ENCODE assay signal across 14 cellular contexts in genomic region chr3:52254608-52255007, GRCh38. TPM values are rescaled to one million over a fixed set of nuclear protein-coding genes. Genes with fewer than 3 reads are reported as not detected.
A peak's percentile ranks its signal among the peaks of the same experiment; 100 is the strongest.
DNase-seq lines count a peak whose midpoint lies in the region; ATAC-seq and TF ChIP-seq lines count a peak whose summit lies in the region.
"Had no signal": no experiment of that assay in that cellular context is flagged by ENCODE, and none has a peak within 500 bp of the region (broad histone marks: within the 10 kb centered on the region; RNA-seq: fewer than 3 reads in every experiment).

No MANE protein-coding gene starts in this region.

- no peak overlapping the region for H3K4me3 ChIP-seq in BLaER1 treated with 17β-estradiol and CSF1 and Interleukin-3, amounts not matched to agents 10 nM and 100 nM
- H3K4me3 ChIP-seq in right lobe of liver (no peak overlapping the region), testis (no peak overlapping the region)
- H3K4me3 ChIP-seq: colonic mucosa had no signal

- ATAC-seq in right lobe of liver (no peak), GM18858 (IDR thresholded peaks at IDR 0.05; ENCODE audit: unreplicated experiment) (no peak)
- ATAC-seq: left ventricle myocardium superior had no signal

- peak overlapping the region; percentile 70 to 95 (median 85) for H3K4me2 ChIP-seq in BLaER1 treated with 17β-estradiol and CSF1 and Interleukin-3, amounts not matched to agents 10 nM and 100 nM

- no peak overlapping the region for H3K4me3 Mint-ChIP-seq in chondrocyte (ENCODE audit: unreplicated experiment)

- no peak for TF ChIP-seq POLR2A in right lobe of liver (IDR thresholded peaks at IDR 0.05)
- TF ChIP-seq POLR2A in testis (IDR thresholded peaks at IDR 0.05) = no peak

- no peak overlapping the region for H3K27ac Mint-ChIP-seq in chondrocyte (ENCODE audit: unreplicated experiment)

- no peaks in the 10 kb centered on the region for H3K4me1 Mint-ChIP-seq in chondrocyte (ENCODE audit: low read depth)

- H4K20me1 ChIP-seq in BLaER1 treated with 17β-estradiol and CSF1 and Interleukin-3, amounts not matched to agents 10 nM and 100 nM = peaks cover 25 to 72% (median 55%) of the 10 kb centered on the region in 11 experiments; a peak in 21 of 22 replicates

- H3K36me3 Mint-ChIP-seq in chondrocyte (ENCODE audit: low read depth) = peaks cover 35% of the 10 kb centered on the region

- peak overlapping the region in 3 of 11 experiments; percentile 67 to 78 (median 68); a peak in 2 of 22 replicates for H3K9ac ChIP-seq in BLaER1 treated with 17β-estradiol and CSF1 and Interleukin-3, amounts not matched to agents 10 nM and 100 nM

- no peaks in the 10 kb centered on the region for H3K27me3 Mint-ChIP-seq in chondrocyte (ENCODE audit: low read depth)
- H3K27me3 Mint-ChIP-seq: IgD-negative memory B cell had no signal

- H3K9me3 Mint-ChIP-seq in chondrocyte (ENCODE audit: low read depth) = no peaks in the 10 kb centered on the region
- H3K9me3 Mint-ChIP-seq: IgD-negative memory B cell had no signal

- H3K36me3 ChIP-seq in BLaER1 treated with 17β-estradiol and CSF1 and Interleukin-3, amounts not matched to agents 10 nM and 100 nM = peaks cover 79 to 95% (median 92%) of the 10 kb centered on the region in 11 experiments
- H3K36me3 ChIP-seq in KOPT-K1 (ENCODE audit: insufficient read depth, low read length) = peaks cover 94% of the 10 kb centered on the region
- peaks cover 14 to 71% (median 46%) of the 10 kb centered on the region in 4 donors for H3K36me3 ChIP-seq in right lobe of liver
- H3K36me3 ChIP-seq in testis (ENCODE audit: low read depth, missing control alignments) = no peaks in the 10 kb centered on the region

- TF ChIP-seq CTCF in chondrocyte (IDR thresholded peaks at IDR 0.05) (no peak), right lobe of liver (IDR thresholded peaks at IDR 0.05) (no peak), testis (IDR thresholded peaks at IDR 0.05) (no peak)

- peak overlapping the region in 7 of 11 experiments; percentile 76 to 83 (median 80); a peak in 9 of 22 replicates for H3K27ac ChIP-seq in BLaER1 treated with 17β-estradiol and CSF1 and Interleukin-3, amounts not matched to agents 10 nM and 100 nM
- H3K27ac ChIP-seq in KOPT-K1 (ENCODE audit: low read depth, low read length, poor library complexity, severe bottlenecking) = peak overlapping the region; percentile 82
- no peak overlapping the region for H3K27ac ChIP-seq in right lobe of liver
- H3K27ac ChIP-seq in testis = no peak overlapping the region
- H3K27ac ChIP-seq: colonic mucosa had no signal

- peak; percentile 54 for DNase-seq in chondrocyte (ENCODE audit: low spot score)
- no peak for DNase-seq in right lobe of liver
- no peak for DNase-seq in testis
- DNase-seq: colonic mucosa; left ventricle myocardium superior; NCI-H526 treated with DMSO at 0.1 percent for 48 hours; stimulated activated CD4-positive, alpha-beta T cell treated with anti-CD3 and anti-CD28 coated beads, Interleukin-4, amount 100 ng/mL, for 24 hours; stimulated activated naive CD4-positive, alpha-beta T cell treated with Interleukin-2 at 50 U/mL for 16 hours had no signal

- WGBS in right lobe of liver (ENCODE audit: insufficient coverage, low coverage, low lambda C conversion rate, missing lambda C conversion rate) = 77% methylated on average over 7 of the region's 9 CpGs
- 79 to 81% methylated on average over 9 of the region's 9 CpGs for WGBS in testis, 2 donors

- peaks cover 51 to 99% (median 67%) of the 10 kb centered on the region in 10 experiments for H3K4me1 ChIP-seq in BLaER1 treated with 17β-estradiol and CSF1 and Interleukin-3, amounts not matched to agents 10 nM and 100 nM
- H3K4me1 ChIP-seq in right lobe of liver (no peaks in the 10 kb centered on the region), testis (no peaks in the 10 kb centered on the region)
- H3K4me1 ChIP-seq: colonic mucosa had no signal

- H3K27me3 ChIP-seq in BLaER1 treated with 17β-estradiol and CSF1 and Interleukin-3, amounts not matched to agents 10 nM and 100 nM = no peaks in the 10 kb centered on the region
- no peaks in the 10 kb centered on the region for H3K27me3 ChIP-seq in right lobe of liver
- H3K27me3 ChIP-seq in testis = no peaks in the 10 kb centered on the region
- H3K27me3 ChIP-seq: colonic mucosa had no signal

- H3K9me3 ChIP-seq in BLaER1 treated with 17β-estradiol and CSF1 and Interleukin-3, amounts not matched to agents 10 nM and 100 nM (replicated peaks in 1 of 11) = no peaks in the 10 kb centered on the region
- H3K9me3 ChIP-seq in KOPT-K1 (ENCODE audit: insufficient read depth, low read length, poor library complexity, severe bottlenecking) (no peaks in the 10 kb centered on the region), right lobe of liver (no peaks in the 10 kb centered on the region), testis (no peaks in the 10 kb centered on the region)
- H3K9me3 ChIP-seq: colonic mucosa had no signal

- intact Hi-C loops in right lobe of liver (cut with DNase I) = no loop called here
- intact Hi-C loops in testis (cut with DNase I; ENCODE audit: low total_unique reads) = no loop called here

RNA-seq across cellular contexts. Expression of gene PPM1M, which starts 9.0 kb away (rescaled TPM):
- total RNA-seq in chondrocyte (14.5 to 20.8 TPM (median 20.1 TPM) in 3 replicates), right lobe of liver (1 to 10 TPM; 2.8 to 7.1 (median 4.5) TPM), testis (10 to 100 TPM; 12.9 to 15.2 TPM)
- 22.2 TPM for polyA plus RNA-seq in testis (ENCODE audit: insufficient read depth, low read depth, low replicate concordance)

RNA-seq across cellular contexts. Expression of gene TWF2, which starts 15.7 kb away (rescaled TPM):
- 58.9 to 65.9 TPM (median 65.2 TPM) in 3 replicates for total RNA-seq in chondrocyte
- 10 to 100 TPM; 12.9 to 34.4 (median 23.7) TPM for total RNA-seq in right lobe of liver
- 10 to 100 TPM; 36.5 to 58.1 TPM for total RNA-seq in testis
- 30.0 TPM for polyA plus RNA-seq in testis (ENCODE audit: insufficient read depth, low read depth, low replicate concordance)

RNA-seq across cellular contexts. Expression of gene WDR82, which starts 23.8 kb away (rescaled TPM):
- total RNA-seq in chondrocyte (73.0 to 74.9 TPM (median 74.7 TPM) in 3 replicates), right lobe of liver (10 to 100 TPM; 14.1 to 25.2 (median 20.7) TPM), testis (10 to 100 TPM; 76.1 to 85.7 TPM)
- 80.9 TPM for polyA plus RNA-seq in testis (ENCODE audit: insufficient read depth, low read depth, low replicate concordance)

RNA-seq across cellular contexts. Expression of gene TLR9, which starts 29.2 kb away (rescaled TPM):
- total RNA-seq in chondrocyte = 0.12 TPM in 1 of 3 replicates, not detected in the others
- under 1 TPM in 4 of 6 experiments, not detected in 2; 0.12 to 0.59 (median 0.24) TPM for total RNA-seq in right lobe of liver
- under 1 TPM; 0.08 to 0.25 TPM for total RNA-seq in testis
- 0.20 TPM for polyA plus RNA-seq in testis (ENCODE audit: insufficient read depth, low read depth, low replicate concordance)
- total RNA-seq: renal cortical epithelial cell had no signal
- polyA plus RNA-seq: fibroblast of lung had no signal

RNA-seq across cellular contexts. Expression of gene GLYCTK, which starts 33.0 kb away (rescaled TPM):
- 4.8 to 9.8 TPM (median 5.0 TPM) in 3 replicates for total RNA-seq in chondrocyte
- 100 to 1,000 TPM in 4 of 6 experiments, 10 to 100 TPM in 2; 75.1 to 320 (median 178) TPM for total RNA-seq in right lobe of liver
- 10 to 100 TPM in 1 of 2 donors, 1 to 10 TPM in 1; 9.7 to 15.6 TPM for total RNA-seq in testis
- 6.3 TPM for polyA plus RNA-seq in testis (ENCODE audit: insufficient read depth, low read depth, low replicate concordance)

Comparison
In these comparisons a context has a peak if more than half of its experiments do, and no peak if none do; other contexts are left out.
1. H3K27ac ChIP-seq: peak in BLaER1 treated with 17β-estradiol and CSF1 and Interleukin-3, amounts not matched to agents 10 nM and 100 nM (7 of 11) and KOPT-K1 (single experiment); none in right lobe of liver (0 of 3) and testis (0 of 2).